ENCODE assay signal across 8 cellular contexts in genomic region chr11:96339704-96340554, GRCh38. TPM values are rescaled to one million over a fixed set of nuclear protein-coding genes. Genes with fewer than 3 reads are reported as not detected.
DNase-seq lines count a peak whose midpoint lies in the region; ATAC-seq and TF ChIP-seq lines count a peak whose summit lies in the region.

No MANE protein-coding gene starts in this region.

- no peak overlapping the region for H3K9ac ChIP-seq in trophoblast cell (ENCODE audit: low read length)

- H3K23ac ChIP-seq in trophoblast cell (ENCODE audit: low read length), result no peak overlapping the region

- 100% methylated on average over 1 of the region's 7 CpGs for WGBS in trophoblast cell (ENCODE audit: extremely low coverage, insufficient coverage, insufficient read length)

- H4K8ac ChIP-seq in trophoblast cell (ENCODE audit: low read depth, low read length), result no peak overlapping the region

- peak overlapping the region; percentile 98 for H3K4me3 ChIP-seq in CD8-positive, alpha-beta T cell (ENCODE audit: low read depth, low read length)
- H3K4me3 ChIP-seq in epithelial cell of proximal tubule (ENCODE audit: low read depth, low read length) (peak overlapping the region; percentile 74), trophoblast cell (ENCODE audit: low read depth, low read length) (no peak overlapping the region)

- intact Hi-C loops in CD8-positive, alpha-beta T cell (cut with DNase I, micrococcal nuclease), result loop anchor here (2.0 to 5.0 kb wide), 6 partner anchors 33 to 248 kb away; no protein-coding TSS in a partner anchor

- H2BK5ac ChIP-seq in trophoblast cell (ENCODE audit: low read depth, low read length, poor library complexity), result peak overlapping the region; percentile 10

- no peak for TF ChIP-seq CTCF in CD8-positive, alpha-beta T cell (IDR thresholded peaks at IDR 0.05)
- TF ChIP-seq CTCF in epithelial cell of proximal tubule (conservative IDR thresholded peaks at IDR 0.05; ENCODE audit: low read depth, low read length), result no peak

- H3K36me3 ChIP-seq in CD8-positive, alpha-beta T cell (ENCODE audit: insufficient read depth, low read length), result no peaks in the 10 kb centered on the region
- peaks cover 4 to 14% of the 10 kb centered on the region in 2 experiments for H3K36me3 ChIP-seq in trophoblast cell (ENCODE audit: control insufficient read depth in 1 of 2, insufficient read depth in 2 of 2, low read length in 2 of 2)

- POLR2A ChIA-PET in CD8-positive, alpha-beta T cell (lab: Charles Lee), result interaction anchor here (0.6 to 3.7 kb wide), 14 partner anchors 8 to 326 kb away, joined by 3 to 15 read pairs (median 4); no protein-coding TSS in a partner anchor
- POLR2A ChIA-PET in T-cell (lab: Charles Lee), result interaction anchor here (0.6 to 1.4 kb wide), 4 partner anchors 49 to 132 kb away, joined by 3 read pairs; no protein-coding TSS in a partner anchor

- no peaks in the 10 kb centered on the region for H3K27me3 ChIP-seq in CD8-positive, alpha-beta T cell (ENCODE audit: insufficient read depth, low read length)
- no peaks in the 10 kb centered on the region for H3K27me3 ChIP-seq in trophoblast cell (ENCODE audit: insufficient read depth, low read length)

- H3K4me1 ChIP-seq in CD8-positive, alpha-beta T cell (ENCODE audit: insufficient read depth, low read length), result peaks cover 49% of the 10 kb centered on the region
- peaks cover 17 to 35% of the 10 kb centered on the region in 2 experiments for H3K4me1 ChIP-seq in trophoblast cell (ENCODE audit: control insufficient read depth in 1 of 2, insufficient read depth in 2 of 2, low read length in 2 of 2)

- H3K27me3 Mint-ChIP-seq in CD8-positive, alpha-beta T cell (ENCODE audit: low read depth), result no peaks in the 10 kb centered on the region
- no peaks in the 10 kb centered on the region for H3K27me3 Mint-ChIP-seq in T-cell

- no peak overlapping the region for H4K12ac ChIP-seq in trophoblast cell (ENCODE audit: low read depth, low read length)

- H2AK5ac ChIP-seq in trophoblast cell (ENCODE audit: low read length), result no peak overlapping the region

- peaks cover 52% of the 10 kb centered on the region for H3K36me3 Mint-ChIP-seq in CD8-positive, alpha-beta T cell
- peaks cover 10% of the 10 kb centered on the region for H3K36me3 Mint-ChIP-seq in T-cell

- peak overlapping the region; percentile 83 for H3K4me2 ChIP-seq in trophoblast cell (ENCODE audit: low read length)

- no peak overlapping the region for H2AFZ ChIP-seq in trophoblast cell (ENCODE audit: insufficient read depth, low read length, poor library complexity)

- H3K9me3 ChIP-seq in CD8-positive, alpha-beta T cell (ENCODE audit: low read length), result no peaks in the 10 kb centered on the region
- H3K9me3 ChIP-seq in trophoblast cell (ENCODE audit: insufficient read depth, low read depth, low read length), result peaks cover 2% of the 10 kb centered on the region

- H3K4ac ChIP-seq in trophoblast cell (ENCODE audit: low read depth, low read length), result peak overlapping the region; percentile 85

- H3K14ac ChIP-seq in trophoblast cell (ENCODE audit: low read length), result peak overlapping the region; percentile 15

- H3K79me2 ChIP-seq in trophoblast cell (ENCODE audit: control insufficient read depth, insufficient read depth, low read length, poor library complexity), result peaks cover 31% of the 10 kb centered on the region

- H3K4me1 Mint-ChIP-seq in CD8-positive, alpha-beta T cell (ENCODE audit: low read depth), result peaks cover 68% of the 10 kb centered on the region
- H3K4me1 Mint-ChIP-seq in T-cell, result peaks cover 55 to 77% (median 66%) of the 10 kb centered on the region in 3 donors

- CTCF ChIA-PET in CD8-positive, alpha-beta T cell (lab: Charles Lee), result interaction anchor here (0.6 to 8.7 kb wide), 21 partner anchors 9 to 330 kb away, joined by 3 to 134 read pairs (median 3); no protein-coding TSS in a partner anchor
- CTCF ChIA-PET in T-cell (lab: Charles Lee), result interaction anchor here in 1 of 2 donors (0.8 to 7.2 kb wide), 10 partner anchors 20 to 504 kb away, joined by 3 to 145 read pairs (median 4); partner anchors contain the start of genes CCDC82 and JRKL

- no peak overlapping the region for H4K91ac ChIP-seq in trophoblast cell (ENCODE audit: low read depth, low read length)

- H2BK120ac ChIP-seq in trophoblast cell (ENCODE audit: insufficient read depth, low read length, poor library complexity), result no peak overlapping the region

- H3K27ac ChIP-seq in CD8-positive, alpha-beta T cell (ENCODE audit: low read depth, low read length), result peak overlapping the region; percentile 83
- H3K27ac ChIP-seq in trophoblast cell (ENCODE audit: low read depth, low read length), result peak overlapping the region; percentile 39

- peaks cover 20% of the 10 kb centered on the region for H3K79me1 ChIP-seq in trophoblast cell (ENCODE audit: low read length)

- no peaks in the 10 kb centered on the region for H3K9me3 Mint-ChIP-seq in CD8-positive, alpha-beta T cell
- H3K9me3 Mint-ChIP-seq in T-cell, result no peaks in the 10 kb centered on the region

- H3K18ac ChIP-seq in trophoblast cell (ENCODE audit: low read length), result peak overlapping the region; percentile 4

- ATAC-seq in CD8-positive, alpha-beta T cell, result no peak
- no peak for ATAC-seq in T-cell (replicated peaks in 1 of 4)
- ATAC-seq in HG02840 (IDR thresholded peaks at IDR 0.05; ENCODE audit: low FRiP score, unreplicated experiment), result no peak
- ATAC-seq in HG03442 (IDR thresholded peaks at IDR 0.05; ENCODE audit: unreplicated experiment), result no peak
- no peak for ATAC-seq in activated CD4-positive, CD25-positive, alpha-beta regulatory T cell treated with anti-CD3 and anti-CD28 coated beads, Interleukin-2, amount 50 U/mL, for 24 hours

- peak overlapping the region; percentile 91 for H3K27ac Mint-ChIP-seq in CD8-positive, alpha-beta T cell
- H3K27ac Mint-ChIP-seq in T-cell, result peak overlapping the region; percentile 93 to 98

- no peak overlapping the region for H2BK12ac ChIP-seq in trophoblast cell (ENCODE audit: low read length)

- H3K4me3 Mint-ChIP-seq in CD8-positive, alpha-beta T cell, result peak overlapping the region; percentile 98
- H3K4me3 Mint-ChIP-seq in T-cell, result peak overlapping the region; percentile 87 to 98 (median 98)

- peak in 1 of 7 experiments; percentile 56 for DNase-seq in CD8-positive, alpha-beta T cell
- DNase-seq in T-cell, result no peak
- no peak for DNase-seq in epithelial cell of proximal tubule (ENCODE audit: low read depth)
- DNase-seq in trophoblast cell, result no peak
- DNase-seq in NCI-H146 treated with DMSO at 0.1 percent for 48 hours (lab: John Stamatoyannopoulos, UW; ENCODE audit: unreplicated experiment), result no peak

RNA-seq across cellular contexts. Expression of gene MAML2, which starts 3.1 kb away (rescaled TPM):
- total RNA-seq in CD8-positive, alpha-beta T cell, result 10 to 100 TPM; 41.2 to 42.3 TPM
- total RNA-seq in T-cell (10 to 100 TPM; 30.4 to 66.7 (median 35.1) TPM), epithelial cell of proximal tubule (4.9 and 5.1 TPM in 2 replicates)
- 35.1 and 38.4 TPM in 2 replicates for polyA plus RNA-seq in trophoblast cell (2013)

RNA-seq across cellular contexts. Expression of gene CCDC82, which starts 49.8 kb away (rescaled TPM):
- 10 to 100 TPM; 20.0 to 23.0 TPM for total RNA-seq in CD8-positive, alpha-beta T cell
- total RNA-seq in T-cell (10 to 100 TPM; 28.9 to 37.1 (median 33.5) TPM), epithelial cell of proximal tubule (10.7 and 12.7 TPM in 2 replicates)
- polyA plus RNA-seq in trophoblast cell (2013), result 36.3 and 37.3 TPM in 2 replicates

RNA-seq across cellular contexts. Expression of gene JRKL, which starts 49.9 kb away (rescaled TPM):
- total RNA-seq in CD8-positive, alpha-beta T cell, result 1 to 10 TPM; 2.5 to 2.6 TPM
- 10 to 100 TPM in 3 of 5 donors, 1 to 10 TPM in 2; 4.8 to 15.6 (median 12.3) TPM for total RNA-seq in T-cell
- total RNA-seq in epithelial cell of proximal tubule, result 5.1 and 7.0 TPM in 2 replicates
- polyA plus RNA-seq in trophoblast cell (2013), result 5.0 and 5.4 TPM in 2 replicates
